ENCODE assay signal across 10 cellular contexts in genomic region chr10:33126118-33126517, GRCh38.
A peak's percentile ranks its signal among the peaks of the same experiment; 100 is the strongest.
DNase-seq lines count a peak whose midpoint lies in the region; ATAC-seq and TF ChIP-seq lines count a peak whose summit lies in the region.
"Had no signal": no experiment of that assay in that cellular context is flagged by ENCODE, and none has a peak within 500 bp of the region (broad histone marks: within the 10 kb centered on the region; RNA-seq: fewer than 3 reads in every experiment).

No MANE protein-coding gene starts in this region.

- ATAC-seq in CD8-positive, alpha-beta T cell, result peak; percentile 74

- H3K79me1 ChIP-seq in mesendoderm (ENCODE audit: low read length), result no peaks in the 10 kb centered on the region

- H2BK120ac ChIP-seq in mesendoderm (ENCODE audit: low read depth, low read length), result no peak overlapping the region

- POLR2A ChIA-PET in CD8-positive, alpha-beta T cell (lab: Charles Lee), result interaction anchor here (0.7 to 4.4 kb wide), 10 partner anchors 8 to 61 kb away, joined by 3 to 24 read pairs (median 4); no protein-coding TSS in a partner anchor

- no peak overlapping the region for H2BK15ac ChIP-seq in mesendoderm (replicated peaks; ENCODE audit: low read depth)

- no peaks in the 10 kb centered on the region for H3K27me3 ChIP-seq in CD8-positive, alpha-beta T cell (ENCODE audit: insufficient read depth, low read length)
- H3K27me3 ChIP-seq in MG63 (no peaks in the 10 kb centered on the region), mesendoderm (ENCODE audit: insufficient read depth, low read length, poor library complexity) (no peaks in the 10 kb centered on the region)

- H3K36me3 Mint-ChIP-seq in CD8-positive, alpha-beta T cell, result no peaks in the 10 kb centered on the region

- no peak overlapping the region for H3K23ac ChIP-seq in mesendoderm (ENCODE audit: low read length)

- peak overlapping the region; percentile 11 for H3K56ac ChIP-seq in mesendoderm (ENCODE audit: low read length)

- peak overlapping the region; percentile 88 for H3K27ac Mint-ChIP-seq in CD8-positive, alpha-beta T cell

- peak overlapping the region; percentile 50 for H3K27ac ChIP-seq in CD8-positive, alpha-beta T cell (ENCODE audit: low read depth, low read length)
- H3K27ac ChIP-seq in mesendoderm (ENCODE audit: low read depth, low read length), result no peak overlapping the region
- H3K27ac ChIP-seq: HL-60 had no signal

- intact Hi-C loops in CD8-positive, alpha-beta T cell (cut with DNase I, micrococcal nuclease), result loop anchor here in 1 of 2 experiments (1.0 kb wide), 2 partner anchors 8 to 12 kb away; no protein-coding TSS in a partner anchor

- no CpG with 5 or more reads among the region's 7 CpGs for WGBS in mesendoderm (ENCODE audit: extremely low coverage, insufficient coverage, low lambda C conversion rate)

- no peaks in the 10 kb centered on the region for H3K27me3 Mint-ChIP-seq in CD8-positive, alpha-beta T cell (ENCODE audit: low read depth)

- H2AK5ac ChIP-seq in mesendoderm (ENCODE audit: low read length), result no peak overlapping the region

- H3K4me3 ChIP-seq in CD8-positive, alpha-beta T cell (ENCODE audit: low read depth, low read length), result no peak overlapping the region
- H3K4me3 ChIP-seq in MG63 (no peak overlapping the region), mesendoderm (ENCODE audit: low read length) (no peak overlapping the region)

- no peak overlapping the region for H4K8ac ChIP-seq in mesendoderm (ENCODE audit: low read depth, low read length)

- no peak overlapping the region for H3K4me3 Mint-ChIP-seq in CD8-positive, alpha-beta T cell

- DNase-seq in CD8-positive, alpha-beta T cell, result peak in 4 of 7 experiments; percentile 29 to 68 (median 40)
- DNase-seq in MG63 (peak; percentile 58), amniotic epithelial cell (ENCODE audit: low read depth) (peak; percentile 63), mesendoderm (peak; percentile 54), NCI-H526 treated with DMSO at 0.1 percent for 48 hours (lab: John Stamatoyannopoulos, UW) (no peak), putamen (ENCODE audit: low spot score) (no peak), DMS153 (lab: John Stamatoyannopoulos, UW) (no peak), Ammon's horn (ENCODE audit: low spot score) (no peak)
- DNase-seq: hypothalamus had no signal

- H3K4me1 ChIP-seq in CD8-positive, alpha-beta T cell (ENCODE audit: insufficient read depth, low read length), result peaks cover 31% of the 10 kb centered on the region
- H3K4me1 ChIP-seq in mesendoderm (ENCODE audit: control insufficient read depth, low read depth, low read length), result no peaks in the 10 kb centered on the region

- CTCF ChIA-PET in CD8-positive, alpha-beta T cell (lab: Charles Lee), result interaction anchor here (1.1 to 3.1 kb wide), 6 partner anchors 10 to 67 kb away, joined by 3 to 14 read pairs (median 6); no protein-coding TSS in a partner anchor

- peaks cover 60% of the 10 kb centered on the region for H3K4me1 Mint-ChIP-seq in CD8-positive, alpha-beta T cell (ENCODE audit: low read depth)

- H2BK5ac ChIP-seq in mesendoderm (ENCODE audit: low read length), result no peak overlapping the region

- no peak overlapping the region for H3K4ac ChIP-seq in mesendoderm (ENCODE audit: low read depth, low read length)

- no peak overlapping the region for H4K5ac ChIP-seq in mesendoderm (ENCODE audit: low read length)

- no peaks in the 10 kb centered on the region for H3K9me3 ChIP-seq in CD8-positive, alpha-beta T cell (ENCODE audit: low read length)
- H3K9me3 ChIP-seq in MG63, result no peaks in the 10 kb centered on the region

- no peaks in the 10 kb centered on the region for H3K9me3 Mint-ChIP-seq in CD8-positive, alpha-beta T cell

- H3K18ac ChIP-seq in mesendoderm (ENCODE audit: low read length), result no peak overlapping the region

- no peaks in the 10 kb centered on the region for H3K79me2 ChIP-seq in mesendoderm (ENCODE audit: control insufficient read depth, insufficient read depth, low read length)

- H3K4me2 ChIP-seq in mesendoderm (ENCODE audit: low read length), result no peak overlapping the region

- no peaks in the 10 kb centered on the region for H3K36me3 ChIP-seq in CD8-positive, alpha-beta T cell (ENCODE audit: insufficient read depth, low read length)
- H3K36me3 ChIP-seq in MG63 (no peaks in the 10 kb centered on the region), mesendoderm (ENCODE audit: control insufficient read depth, insufficient read depth, low read length) (no peaks in the 10 kb centered on the region)

- no peak for TF ChIP-seq CTCF in CD8-positive, alpha-beta T cell (IDR thresholded peaks at IDR 0.05)

- no peak overlapping the region for H3K9ac ChIP-seq in mesendoderm (ENCODE audit: low read length)

Comparison
In these comparisons a context has a peak if more than half of its experiments do, and no peak if none do; other contexts are left out.
1. DNase-seq: peak in CD8-positive, alpha-beta T cell (4 of 7), MG63 (single experiment), amniotic epithelial cell (single experiment) and mesendoderm (single experiment); none in NCI-H526 treated with DMSO at 0.1 percent for 48 hours (single experiment), putamen (single experiment), DMS153 (single experiment) and Ammon's horn (single experiment).